ENCODE assay signal across 23 cellular contexts in the genomic region with DNA sequence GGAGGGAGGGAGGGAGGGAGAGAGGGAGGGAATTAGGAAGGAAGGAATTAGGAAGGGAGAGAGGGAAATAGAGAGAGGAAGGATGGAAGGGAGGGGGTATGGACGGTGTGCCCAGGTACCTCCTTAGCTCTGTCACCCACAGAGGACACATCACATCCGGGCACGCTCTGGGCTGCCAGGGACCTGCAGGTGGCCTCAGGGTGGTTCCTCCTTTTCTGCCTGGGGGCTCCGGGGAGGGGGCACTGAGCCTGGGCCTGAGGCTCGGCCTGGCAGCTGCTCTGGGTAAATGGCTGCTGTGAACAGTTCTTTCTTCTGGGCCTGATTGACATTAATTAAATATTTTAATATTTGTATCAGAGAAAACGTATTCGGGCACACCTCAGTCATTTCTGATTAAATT.
"Had no signal": no experiment of that assay in that cellular context is flagged by ENCODE, and none has a peak within 500 bp of the region (broad histone marks: within the 10 kb centered on the region; RNA-seq: fewer than 3 reads in every experiment).

No MANE protein-coding gene starts in this region.

- H3K4me3 ChIP-seq: dorsolateral prefrontal cortex, tibial artery had no signal

- H3K27me3 ChIP-seq: neutrophil had no signal

- H3K4me1 Mint-ChIP-seq: activated CD4-positive, alpha-beta T cell treated with anti-CD3 and anti-CD28 coated beads, Interleukin-2, amount 10 ng/mL, durations not matched to agents 7 days and 5 days; activated naive CD4-positive, alpha-beta T cell treated with anti-CD3 and anti-CD28 coated beads, Interleukin-2, amount 10 ng/mL, durations not matched to agents 7 days and 5 days; activated naive CD8-positive, alpha-beta T cell treated with anti-CD3 and anti-CD28 coated beads, Interleukin-2, amount 50 U/mL, for 24 hours; endodermal cell; mesothelial cell of epicardium had no signal

- H3K4me1 ChIP-seq: parathyroid adenoma, tibial artery had no signal

- H3K27ac ChIP-seq: dorsolateral prefrontal cortex, epithelial cell of prostate, neutrophil, parathyroid adenoma, tibial artery had no signal

- ATAC-seq: activated CD4-positive, CD25-positive, alpha-beta regulatory T cell treated with anti-CD3 and anti-CD28 coated beads, Interleukin-2, amount 50 U/mL, for 24 hours; activated CD8-positive, alpha-beta T cell treated with anti-CD3 and anti-CD28 coated beads, Interleukin-2, amount 10 ng/mL, durations not matched to agents 7 days and 5 days; activated naive CD8-positive, alpha-beta T cell treated with anti-CD3 and anti-CD28 coated beads, Interleukin-2, amount 50 U/mL, for 24 hours; activated T-cell treated with anti-CD3 and anti-CD28 coated beads, Interleukin-2, amount 50 U/mL, for 4 hours; natural killer cell treated with Interleukin-12 subunit alpha and Interleukin-12 subunit beta and Interleukin-15 and Interleukin-18, amount 100 ng/mL, for 72 hours had no signal

- H3K27ac Mint-ChIP-seq: activated CD4-positive, alpha-beta T cell treated with anti-CD3 and anti-CD28 coated beads, Interleukin-2, amount 10 ng/mL, durations not matched to agents 7 days and 5 days; activated CD8-positive, alpha-beta T cell treated with anti-CD3 and anti-CD28 coated beads, Interleukin-2, amount 10 ng/mL, durations not matched to agents 7 days and 5 days; activated naive CD4-positive, alpha-beta T cell treated with anti-CD3 and anti-CD28 coated beads, Interleukin-2, amount 10 ng/mL, durations not matched to agents 7 days and 5 days; activated naive CD8-positive, alpha-beta T cell treated with anti-CD3 and anti-CD28 coated beads, Interleukin-2, amount 50 U/mL, for 24 hours; endodermal cell; mesothelial cell of epicardium; natural killer cell treated with Interleukin-12 subunit alpha and Interleukin-12 subunit beta and Interleukin-15 and Interleukin-18, amount 100 ng/mL, for 72 hours had no signal

- H3K36me3 ChIP-seq: neutrophil, tibial artery had no signal

- H3K9me3 ChIP-seq: neutrophil, tibial artery had no signal

- H3K27me3 Mint-ChIP-seq: activated CD4-positive, alpha-beta T cell treated with anti-CD3 and anti-CD28 coated beads, Interleukin-2, amount 10 ng/mL, durations not matched to agents 7 days and 5 days; activated naive CD4-positive, alpha-beta T cell treated with anti-CD3 and anti-CD28 coated beads, Interleukin-2, amount 10 ng/mL, durations not matched to agents 7 days and 5 days; activated naive CD8-positive, alpha-beta T cell treated with anti-CD3 and anti-CD28 coated beads, Interleukin-2, amount 50 U/mL, for 24 hours; natural killer cell treated with Interleukin-12 subunit alpha and Interleukin-12 subunit beta and Interleukin-15 and Interleukin-18, amount 100 ng/mL, for 72 hours had no signal

- H3K4me3 Mint-ChIP-seq: activated CD4-positive, alpha-beta T cell treated with anti-CD3 and anti-CD28 coated beads, Interleukin-2, amount 10 ng/mL, durations not matched to agents 7 days and 5 days; activated CD8-positive, alpha-beta T cell treated with anti-CD3 and anti-CD28 coated beads, Interleukin-2, amount 10 ng/mL, durations not matched to agents 7 days and 5 days; activated naive CD4-positive, alpha-beta T cell treated with anti-CD3 and anti-CD28 coated beads, Interleukin-2, amount 10 ng/mL, durations not matched to agents 7 days and 5 days; activated naive CD8-positive, alpha-beta T cell treated with anti-CD3 and anti-CD28 coated beads, Interleukin-2, amount 50 U/mL, for 24 hours; activated T-cell treated with anti-CD3 and anti-CD28 coated beads, Interleukin-2, amount 50 U/mL, for 4 hours; brain; endodermal cell; mesothelial cell of epicardium; natural killer cell treated with Interleukin-12 subunit alpha and Interleukin-12 subunit beta and Interleukin-15 and Interleukin-18, amount 100 ng/mL, for 72 hours had no signal

- H3K9me3 Mint-ChIP-seq: activated CD4-positive, alpha-beta T cell treated with anti-CD3 and anti-CD28 coated beads, Interleukin-2, amount 10 ng/mL, durations not matched to agents 7 days and 5 days; activated naive CD4-positive, alpha-beta T cell treated with anti-CD3 and anti-CD28 coated beads, Interleukin-2, amount 10 ng/mL, durations not matched to agents 7 days and 5 days; activated naive CD8-positive, alpha-beta T cell treated with anti-CD3 and anti-CD28 coated beads, Interleukin-2, amount 50 U/mL, for 24 hours; activated T-cell treated with anti-CD3 and anti-CD28 coated beads, Interleukin-2, amount 50 U/mL, for 4 hours; mesothelial cell of epicardium had no signal

- H3K36me3 Mint-ChIP-seq: activated naive CD4-positive, alpha-beta T cell treated with anti-CD3 and anti-CD28 coated beads, Interleukin-2, amount 10 ng/mL, durations not matched to agents 7 days and 5 days; brain; mesothelial cell of epicardium; natural killer cell treated with Interleukin-12 subunit alpha and Interleukin-12 subunit beta and Interleukin-15 and Interleukin-18, amount 100 ng/mL, for 72 hours had no signal

- DNase-seq: activated CD4-positive, alpha-beta T cell treated with anti-CD3 and anti-CD28 coated beads, Interleukin-2, amount 10 ng/mL, durations not matched to agents 7 days and 5 days; activated CD8-positive, alpha-beta memory T cell treated with anti-CD3 and anti-CD28 coated beads, Interleukin-2, amount 50 U/mL, for 4 hours; activated CD8-positive, alpha-beta T cell treated with anti-CD3 and anti-CD28 coated beads, Interleukin-2, amount 10 ng/mL, durations not matched to agents 7 days and 5 days; activated naive CD4-positive, alpha-beta T cell treated with anti-CD3 and anti-CD28 coated beads, Interleukin-2, amount 10 ng/mL, durations not matched to agents 7 days and 5 days; activated naive CD8-positive, alpha-beta T cell treated with anti-CD3 and anti-CD28 coated beads, Interleukin-2, amount 50 U/mL, for 24 hours; activated T-cell treated with anti-CD3 and anti-CD28 coated beads, Interleukin-2, amount 50 U/mL, for 4 hours; anterior cingulate cortex; caudate nucleus; dorsolateral prefrontal cortex; endodermal cell; foreskin fibroblast; hippocampal formation; stimulated activated naive CD4-positive, alpha-beta T cell treated with Interleukin-2 at 50 U/mL for 16 hours; substantia nigra; T-helper 9 cell; tibial artery had no signal
